Comparison of ENCODE assay signal across 18 cellular contexts in genomic region chr6:84441456-84441855, GRCh38.
DNase-seq lines count a peak whose midpoint lies in the region; ATAC-seq, FAIRE-seq and TF ChIP-seq lines count a peak whose summit lies in the region.
"Had no signal": no experiment of that assay in that cellular context is flagged by ENCODE, and none has a peak within 500 bp of the region (broad histone marks: within the 10 kb centered on the region; RNA-seq: fewer than 3 reads in every experiment).

No MANE protein-coding gene starts in this region.

- H3K36me3 Mint-ChIP-seq in activated CD4-positive, alpha-beta memory T cell treated with anti-CD3 and anti-CD28 coated beads, Interleukin-2, amount 10 ng/mL, durations not matched to agents 7 days and 5 days (ENCODE audit: low read depth) = no peaks in the 10 kb centered on the region
- H3K36me3 Mint-ChIP-seq: CD8-positive, alpha-beta T cell had no signal

- 60% methylated on average over 3 of the region's 3 CpGs for WGBS in A549 (ENCODE audit: missing lambda C conversion rate)

- H3K9me3 ChIP-seq in A549 = no peaks in the 10 kb centered on the region
- H3K9me3 ChIP-seq: BLaER1 treated with 17β-estradiol and CSF1 and Interleukin-3, amounts not matched to agents 10 nM and 100 nM; HAP-1 had no signal

- H3K27me3 Mint-ChIP-seq in activated CD4-positive, alpha-beta memory T cell treated with anti-CD3 and anti-CD28 coated beads, Interleukin-2, amount 10 ng/mL, durations not matched to agents 7 days and 5 days = no peaks in the 10 kb centered on the region
- H3K27me3 Mint-ChIP-seq: B cell had no signal

- H3K4me1 ChIP-seq in A549 = no peaks in the 10 kb centered on the region
- H3K4me1 ChIP-seq: BLaER1 treated with 17β-estradiol and CSF1 and Interleukin-3, amounts not matched to agents 10 nM and 100 nM; HAP-1 had no signal

- no peak overlapping the region for H3K27ac Mint-ChIP-seq in activated CD4-positive, alpha-beta memory T cell treated with anti-CD3 and anti-CD28 coated beads, Interleukin-2, amount 10 ng/mL, durations not matched to agents 7 days and 5 days
- H3K27ac Mint-ChIP-seq: B cell; CD8-positive, alpha-beta T cell had no signal

- TF ChIP-seq RAD21 in A549 (conservative IDR thresholded peaks at IDR 0.05 in 1 of 2, IDR thresholded peaks at IDR 0.05 in 1 of 2) = no peak

- no peak overlapping the region for H3K4me3 Mint-ChIP-seq in activated CD4-positive, alpha-beta memory T cell treated with anti-CD3 and anti-CD28 coated beads, Interleukin-2, amount 10 ng/mL, durations not matched to agents 7 days and 5 days
- H3K4me3 Mint-ChIP-seq: B cell; CD8-positive, alpha-beta T cell had no signal

- no peak overlapping the region for H3K4me3 ChIP-seq in A549
- H3K4me3 ChIP-seq: BLaER1 treated with 17β-estradiol and CSF1 and Interleukin-3, amounts not matched to agents 10 nM and 100 nM; GM12878; HAP-1; K562 had no signal

- TF ChIP-seq POLR2A in A549 (IDR thresholded peaks at IDR 0.05; ENCODE audit: low read length) = no peak
- no peak for TF ChIP-seq POLR2A in H54 (IDR thresholded peaks at IDR 0.05; ENCODE audit: low read depth, low read length)

- ATAC-seq in A549 = no peak
- ATAC-seq: CD8-positive, alpha-beta T cell; GM12878; K562 had no signal

- no peaks in the 10 kb centered on the region for H3K4me1 Mint-ChIP-seq in activated CD4-positive, alpha-beta memory T cell treated with anti-CD3 and anti-CD28 coated beads, Interleukin-2, amount 10 ng/mL, durations not matched to agents 7 days and 5 days
- H3K4me1 Mint-ChIP-seq: B cell had no signal

- no peaks in the 10 kb centered on the region for H3K9me3 Mint-ChIP-seq in activated CD4-positive, alpha-beta memory T cell treated with anti-CD3 and anti-CD28 coated beads, Interleukin-2, amount 10 ng/mL, durations not matched to agents 7 days and 5 days
- H3K9me3 Mint-ChIP-seq: CD8-positive, alpha-beta T cell had no signal

- FAIRE-seq in A549 (lab: Jason Lieb, UNC) (no peak), H54 (lab: Jason Lieb, UNC) (peak; percentile 50), RCC 7860 (lab: Jason Lieb, UNC) (peak; percentile 69)
- FAIRE-seq: GM12878, H1, K562 had no signal

- POLR2A ChIA-PET in A549 (lab: Yijun Ruan, JAX) (no interaction called here), RWPE1 (lab: Yijun Ruan, JAX; ENCODE audit: low non-redundant PET) (no interaction called here)
- POLR2A ChIA-PET in activated CD4-positive, alpha-beta memory T cell treated with anti-CD3 and anti-CD28 coated beads, Interleukin-2, amount 10 ng/mL, durations not matched to agents 7 days and 5 days (lab: Charles Lee) = no interaction called here

- TF ChIP-seq EP300 in A549 (IDR thresholded peaks at IDR 0.05) = no peak

- CTCF ChIA-PET in A549 (lab: Yijun Ruan, JAX) (no interaction called here), RWPE1 (lab: Yijun Ruan, JAX) (interaction anchor here (0.6 kb wide), 1 partner anchor 1002 kb away, joined by 4 read pairs; no protein-coding TSS in a partner anchor)
- CTCF ChIA-PET in activated CD4-positive, alpha-beta memory T cell treated with anti-CD3 and anti-CD28 coated beads, Interleukin-2, amount 10 ng/mL, durations not matched to agents 7 days and 5 days (lab: Charles Lee) = no interaction called here

- TF ChIP-seq CTCF in A549 (IDR thresholded peaks at IDR 0.05) (no peak), RWPE1 (conservative IDR thresholded peaks at IDR 0.05; ENCODE audit: low read depth) (no peak)

- H3K27ac ChIP-seq in A549 = no peak overlapping the region
- no peak overlapping the region for H3K27ac ChIP-seq in RWPE1
- H3K27ac ChIP-seq: BLaER1 treated with 17β-estradiol and CSF1 and Interleukin-3, amounts not matched to agents 10 nM and 100 nM had no signal

- no peak overlapping the region for H3K4me2 ChIP-seq in A549
- H3K4me2 ChIP-seq: BLaER1 treated with 17β-estradiol and CSF1 and Interleukin-3, amounts not matched to agents 10 nM and 100 nM had no signal

- no peak for DNase-seq in A549 (ENCODE audit: low read depth in 1 of 2, low spot score in 1 of 2)
- DNase-seq in H54 (ENCODE audit: insufficient read length, low spot score) = no peak
- DNase-seq in RCC 7860 (ENCODE audit: low spot score) = peak; percentile 56
- DNase-seq in glomerular visceral epithelial cell (ENCODE audit: extremely low spot score) = peak; percentile 70
- no peak for DNase-seq in kidney glomerular epithelial cell (lab: John Stamatoyannopoulos, UW)
- DNase-seq in NCI-H146 treated with DMSO at 0.1 percent for 48 hours (lab: John Stamatoyannopoulos, UW; ENCODE audit: unreplicated experiment) = no peak
- no peak for DNase-seq in activated CD4-positive, alpha-beta memory T cell treated with anti-CD3 and anti-CD28 coated beads, Interleukin-2, amount 10 ng/mL, durations not matched to agents 7 days and 5 days
- DNase-seq in RWPE1 (ENCODE audit: low spot score) = no peak
- DNase-seq: Calu3; CD8-positive, alpha-beta T cell; DMS79 treated with DMSO at 0.1 percent for 48 hours; IMR-90 had no signal

TF ChIP-seq in A549, 52 proteins besides CTCF, POLR2A, EP300 and RAD21:
- TF ChIP-seq EHF (CRISPR knock-in tag; IDR thresholded peaks at IDR 0.05) (no peak), HOXA7 (CRISPR knock-in tag; IDR thresholded peaks at IDR 0.05) (no peak), POLR2AphosphoS2 (conservative IDR thresholded peaks at IDR 0.05; ENCODE audit: low read length) (no peak), NFE2L2 (conservative IDR thresholded peaks at IDR 0.05; ENCODE audit: low read length) (peak; percentile 59; the same call in 1 of the 2 replicates)

Comparison
In these comparisons a context has a peak if more than half of its experiments do, and no peak if none do; other contexts are left out.
1. DNase-seq: peak in RCC 7860 (single experiment) and glomerular visceral epithelial cell (single experiment); none in A549 (0 of 2), H54 (single experiment), kidney glomerular epithelial cell (single experiment), NCI-H146 treated with DMSO at 0.1 percent for 48 hours (single experiment), activated CD4-positive, alpha-beta memory T cell treated with anti-CD3 and anti-CD28 coated beads, Interleukin-2, amount 10 ng/mL, durations not matched to agents 7 days and 5 days (single experiment) and RWPE1 (single experiment).